ENCODE assay signal across 11 cellular contexts in genomic region chr5:171580506-171581265, GRCh38.
DNase-seq lines count a peak whose midpoint lies in the region; ATAC-seq and TF ChIP-seq lines count a peak whose summit lies in the region.
"Had no signal": no experiment of that assay in that cellular context is flagged by ENCODE, and none has a peak within 500 bp of the region (broad histone marks: within the 10 kb centered on the region; RNA-seq: fewer than 3 reads in every experiment).

No MANE protein-coding gene starts in this region.

- H3K4me1 ChIP-seq in heart right ventricle (peaks cover 10 to 41% (median 28%) of the 10 kb centered on the region in 9 donors), testis (peaks cover 33% of the 10 kb centered on the region)

- TF ChIP-seq POLR2A in testis (IDR thresholded peaks at IDR 0.05) (no peak), lower leg skin (IDR thresholded peaks at IDR 0.05) (no peak)

- H3K4me3 ChIP-seq in heart right ventricle (no peak overlapping the region), testis (no peak overlapping the region), lower leg skin (ENCODE audit: low read depth, poor library complexity, severe bottlenecking) (no peak overlapping the region)
- H3K4me3 ChIP-seq: coronary artery had no signal

- H3K9me3 ChIP-seq in heart right ventricle (peaks cover 0 to 6% (median 0%) of the 10 kb centered on the region in 11 donors), testis (no peaks in the 10 kb centered on the region)

- intact Hi-C loops in heart right ventricle (cut with DNase I) (loop anchor here in 1 of 10 donors (10.0 kb wide), 1 partner anchor 156 kb away; no protein-coding TSS in a partner anchor), testis (cut with DNase I; ENCODE audit: low total_unique reads) (no loop called here), lower leg skin (cut with DNase I; ENCODE audit: low total_unique reads) (no loop called here)

- H3K27ac ChIP-seq in heart right ventricle (peak overlapping the region in 8 of 10 donors; percentile 8 to 82 (median 66)), testis (no peak overlapping the region)
- H3K27ac ChIP-seq: coronary artery had no signal

- no peak for TF ChIP-seq CTCF in heart right ventricle (IDR thresholded peaks at IDR 0.05)
- TF ChIP-seq CTCF in testis (IDR thresholded peaks at IDR 0.05), result no peak
- TF ChIP-seq CTCF in lower leg skin (IDR thresholded peaks at IDR 0.05), result no peak

- ATAC-seq in heart right ventricle (peak; percentile 29 to 71 (median 53)), HG02610 (IDR thresholded peaks at IDR 0.05; ENCODE audit: unreplicated experiment) (no peak)

- WGBS in heart right ventricle, 2 donors, result 36 to 43% methylated on average over 9 of the region's 9 CpGs
- WGBS in testis, 2 donors, result 48 to 53% methylated on average over 9 of the region's 9 CpGs
- 35 to 37% methylated on average over 9 of the region's 9 CpGs for WGBS in lower leg skin, 2 donors

- H3K36me3 ChIP-seq in heart right ventricle, result no peaks in the 10 kb centered on the region
- no peaks in the 10 kb centered on the region for H3K36me3 ChIP-seq in testis (ENCODE audit: low read depth, missing control alignments)

- peak; percentile 39 for DNase-seq in NCI-H82 (lab: John Stamatoyannopoulos, UW)
- no peak for DNase-seq in NCI-H82 treated with DMSO at 0.1 percent for 48 hours (lab: John Stamatoyannopoulos, UW; ENCODE audit: unreplicated experiment)
- DNase-seq in astrocyte of the hippocampus (ENCODE audit: low read depth, low spot score), result peak; percentile 67
- DNase-seq in heart right ventricle, result peak in 1 of 2 donors; percentile 24
- peak; percentile 28 for DNase-seq in testis
- no peak for DNase-seq in NCI-H2029 (lab: John Stamatoyannopoulos, UW)
- no peak for DNase-seq in lower leg skin (ENCODE audit: low spot score in 2 of 2)
- DNase-seq: ACHN; stimulated activated CD4-positive, alpha-beta T cell treated with anti-CD3 and anti-CD28 coated beads, Interleukin-15, amount 100 ng/mL, for 24 hours had no signal

- H3K27me3 ChIP-seq in heart right ventricle (no peaks in the 10 kb centered on the region), testis (no peaks in the 10 kb centered on the region)

Comparison
In these comparisons a context has a peak if more than half of its experiments do, and no peak if none do; other contexts are left out.
1. DNase-seq: peak in NCI-H82 (single experiment), astrocyte of the hippocampus (single experiment) and testis (single experiment); none in NCI-H82 treated with DMSO at 0.1 percent for 48 hours (single experiment), NCI-H2029 (single experiment) and lower leg skin (0 of 2).
2. H3K27ac ChIP-seq: peak in heart right ventricle (8 of 10); none in testis (0 of 2).